ENCODE assay signal across 8 cellular contexts in the genomic region with DNA sequence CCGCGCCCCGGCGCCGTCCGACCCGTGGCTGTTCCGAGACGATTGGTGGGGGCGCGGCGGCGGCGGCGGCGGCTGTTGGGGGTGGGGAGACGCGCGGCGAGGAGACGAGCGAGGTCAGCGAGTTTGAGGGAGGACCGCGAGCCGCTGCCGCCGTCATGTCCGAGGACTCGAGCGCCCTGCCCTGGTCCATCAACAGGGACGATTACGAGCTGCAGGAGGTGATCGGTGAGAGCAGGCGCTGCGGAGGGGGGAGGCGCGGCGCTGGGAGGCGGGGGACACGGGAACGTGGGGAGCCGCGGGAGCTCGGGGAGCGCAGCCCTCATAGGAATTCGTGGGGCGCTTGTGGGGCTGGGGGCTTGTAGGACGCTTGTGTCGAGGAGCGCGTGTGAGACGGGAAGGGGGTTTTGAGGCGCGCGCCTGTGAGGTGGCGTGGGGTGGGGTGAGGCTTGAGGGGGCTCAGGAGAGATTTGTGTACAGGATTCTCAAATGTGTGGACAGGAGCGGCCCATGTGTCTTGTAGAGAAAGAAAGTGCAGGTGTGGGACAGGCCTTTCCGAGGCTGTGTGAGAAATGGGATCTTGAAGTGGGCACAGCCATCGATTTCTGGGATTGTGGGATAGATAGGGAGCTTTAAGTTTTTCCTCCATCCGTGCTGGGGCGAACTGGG. TPM values are rescaled to one million over a fixed set of nuclear protein-coding genes. Genes with fewer than 3 reads are reported as not detected.
A peak's percentile ranks its signal among the peaks of the same experiment; 100 is the strongest.
DNase-seq lines count a peak whose midpoint lies in the region; ATAC-seq and TF ChIP-seq lines count a peak whose summit lies in the region.

No MANE protein-coding gene starts in this region.

- no peaks in the 10 kb centered on the region for H3K9me3 ChIP-seq in WERI-Rb-1 (ENCODE audit: severe bottlenecking)

- peaks cover 5% of the 10 kb centered on the region; the same call in 1 of the 2 replicates for H3K36me3 ChIP-seq in WERI-Rb-1

- peak; percentile 56 for DNase-seq in COLO829 (ENCODE audit: low spot score)
- DNase-seq in WERI-Rb-1: peak; percentile 66
- no peak for DNase-seq in foreskin keratinocyte
- no peak for DNase-seq in omental fat pad (ENCODE audit: low spot score)
- DNase-seq in T-helper 9 cell: no peak
- DNase-seq in GDM1 (lab: John Stamatoyannopoulos, UW): no peak

- peak; percentile 0 for ATAC-seq in HG02623 (IDR thresholded peaks at IDR 0.05; ENCODE audit: unreplicated experiment)
- peak; percentile 10 for ATAC-seq in foreskin keratinocyte
- ATAC-seq in omental fat pad (ENCODE audit: low FRiP score): peak; percentile 20
- no peak for ATAC-seq in GM21619 (IDR thresholded peaks at IDR 0.05; ENCODE audit: unreplicated experiment)

- TF ChIP-seq CTCF in WERI-Rb-1 (IDR thresholded peaks at IDR 0.05; ENCODE audit: low read depth, low read length): no peak
- TF ChIP-seq CTCF in foreskin keratinocyte (conservative IDR thresholded peaks at IDR 0.05): no peak
- TF ChIP-seq CTCF in omental fat pad (IDR thresholded peaks at IDR 0.05): no peak

- H3K27ac ChIP-seq in WERI-Rb-1 (peak overlapping the region; percentile 99), foreskin keratinocyte (peak overlapping the region; percentile 97)

- peak overlapping the region; percentile 92 for H3K4me3 ChIP-seq in WERI-Rb-1 (ENCODE audit: low read depth, low read length)

- H3K27me3 ChIP-seq in WERI-Rb-1 (ENCODE audit: insufficient read depth, low read depth, severe bottlenecking) (no peaks in the 10 kb centered on the region), foreskin keratinocyte (no peaks in the 10 kb centered on the region)

- H3K4me1 ChIP-seq in foreskin keratinocyte: peaks cover 19% of the 10 kb centered on the region

RNA-seq across cellular contexts. Expression of gene OXSR1, which starts 0.5 kb away (rescaled TPM):
- 64.4 and 64.7 TPM in 2 replicates for total RNA-seq in foreskin keratinocyte
- 21.8 and 24.8 TPM in 2 replicates for polyA plus RNA-seq in foreskin keratinocyte
- total RNA-seq in omental fat pad: 10 to 100 TPM; 29.8 to 51.7 (median 45.5) TPM

RNA-seq across cellular contexts. Expression of gene MYD88, which starts 27.4 kb away (rescaled TPM):
- total RNA-seq in foreskin keratinocyte (20.1 and 22.7 TPM in 2 replicates), omental fat pad (10 to 100 TPM; 37.6 to 78.0 (median 53.6) TPM)
- polyA plus RNA-seq in foreskin keratinocyte: 39.4 and 39.5 TPM in 2 replicates

RNA-seq across cellular contexts. Expression of gene ACAA1, which starts 28.9 kb away (rescaled TPM):
- total RNA-seq in foreskin keratinocyte: 45.3 and 52.9 TPM in 2 replicates
- polyA plus RNA-seq in foreskin keratinocyte: 70.7 and 75.5 TPM in 2 replicates
- 10 to 100 TPM; 48.1 to 69.5 (median 62.5) TPM for total RNA-seq in omental fat pad

Comparison
In these comparisons a context has a peak if more than half of its experiments do, and no peak if none do; other contexts are left out.
1. DNase-seq: peak in COLO829 (single experiment) and WERI-Rb-1 (single experiment); none in foreskin keratinocyte (0 of 2), omental fat pad (single experiment), T-helper 9 cell (single experiment) and GDM1 (single experiment).